Comparison of ENCODE assay signal across 29 cellular contexts in genomic region chr3:160475889-160476288, GRCh38. TPM values are rescaled to one million over a fixed set of nuclear protein-coding genes. Genes with fewer than 3 reads are reported as not detected.
"Had no signal": no experiment of that assay in that cellular context is flagged by ENCODE, and none has a peak within 500 bp of the region (broad histone marks: within the 10 kb centered on the region; RNA-seq: fewer than 3 reads in every experiment).

No MANE protein-coding gene starts in this region.

- H3K27me3 ChIP-seq: ascending aorta, breast epithelium, cardiac muscle cell, colonic mucosa, foreskin keratinocyte, gastrocnemius medialis, heart left ventricle had no signal

- ATAC-seq: activated CD4-positive, alpha-beta T cell treated with anti-CD3 and anti-CD28 coated beads for 36 hours; activated naive CD4-positive, alpha-beta T cell treated with anti-CD3 and anti-CD28 coated beads, Interleukin-2, amount 50 U/mL, for 72 hours; activated T-cell treated with anti-CD3 and anti-CD28 coated beads, Interleukin-2, amount 50 U/mL, for 72 hours; esophagus mucosa; foreskin keratinocyte; gastrocnemius medialis; heart left ventricle had no signal

- H3K4me1 Mint-ChIP-seq: activated CD4-positive, alpha-beta T cell treated with anti-CD3 and anti-CD28 coated beads for 36 hours; activated naive CD4-positive, alpha-beta T cell treated with anti-CD3 and anti-CD28 coated beads, Interleukin-2, amount 10 ng/mL, durations not matched to agents 7 days and 5 days; activated naive CD8-positive, alpha-beta T cell treated with anti-CD3 and anti-CD28 coated beads, Interleukin-2, amount 10 ng/mL, durations not matched to agents 7 days and 5 days; brain had no signal

- H3K27ac ChIP-seq: ascending aorta, breast epithelium, cardiac muscle cell, colonic mucosa, foreskin keratinocyte, gastrocnemius medialis, heart left ventricle had no signal

- H3K4me1 ChIP-seq: ascending aorta, breast epithelium, colonic mucosa, foreskin keratinocyte, gastrocnemius medialis, heart left ventricle had no signal

- H3K4me3 ChIP-seq: ascending aorta, breast epithelium, cardiac muscle cell, colonic mucosa, gastrocnemius medialis, heart left ventricle had no signal

- H3K36me3 Mint-ChIP-seq: activated naive CD4-positive, alpha-beta T cell treated with anti-CD3 and anti-CD28 coated beads, Interleukin-2, amount 10 ng/mL, durations not matched to agents 7 days and 5 days; brain had no signal

- DNase-seq: activated CD4-positive, alpha-beta memory T cell treated with anti-CD3 and anti-CD28 coated beads, Interleukin-2, amount 10 ng/mL, durations not matched to agents 7 days and 5 days; activated CD4-positive, alpha-beta T cell treated with anti-CD3 and anti-CD28 coated beads for 36 hours; activated CD4-positive, alpha-beta T cell treated with anti-CD3 and anti-CD28 coated beads, Interleukin-2, amount 10 ng/mL, durations not matched to agents 24 days and 14 days; activated CD4-positive, CD25-positive, alpha-beta regulatory T cell; activated CD4-positive, CD25-positive, alpha-beta regulatory T cell treated with anti-CD3 and anti-CD28 coated beads, Interleukin-2, amount 50 U/mL, for 72 hours; activated CD8-positive, alpha-beta memory T cell treated with anti-CD3 and anti-CD28 coated beads, Interleukin-2, amount 50 U/mL, for 48 hours; activated gamma-delta T cell; activated naive CD4-positive, alpha-beta T cell; activated naive CD4-positive, alpha-beta T cell treated with anti-CD3 and anti-CD28 coated beads, Interleukin-2, amount 10 ng/mL, durations not matched to agents 7 days and 5 days; activated naive CD8-positive, alpha-beta T cell treated with anti-CD3 and anti-CD28 coated beads, Interleukin-2, amount 10 ng/mL, durations not matched to agents 7 days and 5 days; activated T-cell treated with anti-CD3 and anti-CD28 coated beads for 4 hours; activated T-cell treated with anti-CD3 and anti-CD28 coated beads, Interleukin-2, amount 50 U/mL, for 24 hours; activated T-cell treated with anti-CD3 and anti-CD28 coated beads, Interleukin-2, amount 50 U/mL, for 72 hours; central memory CD4-positive, alpha-beta T cell; cerebellar nuclear complex; colonic mucosa; effector CD8-positive, alpha-beta T cell; foreskin keratinocyte; gastrocnemius medialis; glutamatergic neuron; heart left ventricle; T-helper 2 cell had no signal

- H3K9me3 ChIP-seq: ascending aorta, colonic mucosa, gastrocnemius medialis had no signal

- H3K36me3 ChIP-seq: ascending aorta, breast epithelium, cardiac muscle cell, colonic mucosa, gastrocnemius medialis, heart left ventricle had no signal

- H3K4me3 Mint-ChIP-seq: activated CD4-positive, alpha-beta memory T cell treated with anti-CD3 and anti-CD28 coated beads, Interleukin-2, amount 10 ng/mL, durations not matched to agents 7 days and 5 days; activated CD4-positive, alpha-beta T cell treated with anti-CD3 and anti-CD28 coated beads for 36 hours; activated CD4-positive, alpha-beta T cell treated with anti-CD3 and anti-CD28 coated beads, Interleukin-2, amount 10 ng/mL, durations not matched to agents 24 days and 14 days; activated naive CD4-positive, alpha-beta T cell treated with anti-CD3 and anti-CD28 coated beads, Interleukin-2, amount 10 ng/mL, durations not matched to agents 7 days and 5 days; activated naive CD8-positive, alpha-beta T cell treated with anti-CD3 and anti-CD28 coated beads, Interleukin-2, amount 10 ng/mL, durations not matched to agents 7 days and 5 days; activated T-cell treated with anti-CD3 and anti-CD28 coated beads, Interleukin-2, amount 50 U/mL, for 24 hours; activated T-cell treated with anti-CD3 and anti-CD28 coated beads, Interleukin-2, amount 50 U/mL, for 72 hours; brain had no signal

- H3K27ac Mint-ChIP-seq: activated CD4-positive, alpha-beta memory T cell treated with anti-CD3 and anti-CD28 coated beads, Interleukin-2, amount 10 ng/mL, durations not matched to agents 7 days and 5 days; activated CD4-positive, alpha-beta T cell treated with anti-CD3 and anti-CD28 coated beads for 36 hours; activated CD4-positive, alpha-beta T cell treated with anti-CD3 and anti-CD28 coated beads, Interleukin-2, amount 10 ng/mL, durations not matched to agents 24 days and 14 days; activated naive CD4-positive, alpha-beta T cell treated with anti-CD3 and anti-CD28 coated beads, Interleukin-2, amount 10 ng/mL, durations not matched to agents 7 days and 5 days; activated naive CD4-positive, alpha-beta T cell treated with anti-CD3 and anti-CD28 coated beads, Interleukin-2, amount 50 U/mL, for 72 hours; activated naive CD8-positive, alpha-beta T cell treated with anti-CD3 and anti-CD28 coated beads, Interleukin-2, amount 10 ng/mL, durations not matched to agents 7 days and 5 days; activated T-cell treated with anti-CD3 and anti-CD28 coated beads, Interleukin-2, amount 50 U/mL, for 24 hours; activated T-cell treated with anti-CD3 and anti-CD28 coated beads, Interleukin-2, amount 50 U/mL, for 72 hours; brain had no signal

- FAIRE-seq: endometrium had no signal

RNA-seq across cellular contexts. Expression of gene TRIM59, which starts 26.3 kb away (rescaled TPM):
- total RNA-seq: ascending aorta had no signal
